ENCODE assay signal across 1 cellular context in genomic region chr1:24294757-24295371, GRCh38.
A peak's percentile ranks its signal among the peaks of the same experiment; 100 is the strongest.
TF ChIP-seq lines count a peak whose summit lies in the region.

No MANE protein-coding gene starts in this region.

TF ChIP-seq in K562, 482 proteins besides CTCF, POLR2A, EP300 and RAD21 (continued from another document):
- TF ChIP-seq, protein P1, sequence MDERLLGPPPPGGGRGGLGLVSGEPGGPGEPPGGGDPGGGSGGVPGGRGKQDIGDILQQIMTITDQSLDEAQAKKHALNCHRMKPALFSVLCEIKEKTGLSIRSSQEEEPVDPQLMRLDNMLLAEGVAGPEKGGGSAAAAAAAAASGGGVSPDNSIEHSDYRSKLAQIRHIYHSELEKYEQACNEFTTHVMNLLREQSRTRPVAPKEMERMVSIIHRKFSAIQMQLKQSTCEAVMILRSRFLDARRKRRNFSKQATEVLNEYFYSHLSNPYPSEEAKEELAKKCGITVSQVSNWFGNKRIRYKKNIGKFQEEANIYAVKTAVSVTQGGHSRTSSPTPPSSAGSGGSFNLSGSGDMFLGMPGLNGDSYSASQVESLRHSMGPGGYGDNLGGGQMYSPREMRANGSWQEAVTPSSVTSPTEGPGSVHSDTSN (CRISPR knock-in tag; IDR thresholded peaks at IDR 0.05; ENCODE audit: low read depth), result no peak
- TF ChIP-seq, protein P1 (tag; conservative IDR thresholded peaks at IDR 0.05; ENCODE audit: low read depth), result peak; percentile 26; the same call in 1 of the 2 replicates
- peak; percentile 7; the same call in 1 of the 2 replicates for TF ChIP-seq FOSL1 (tag; conservative IDR thresholded peaks at IDR 0.05)
- TF ChIP-seq CXXC5 (CRISPR knock-in tag; IDR thresholded peaks at IDR 0.05), result no peak
- no peak for TF ChIP-seq ZNF184 (CRISPR knock-in tag; IDR thresholded peaks at IDR 0.05)
- no peak for TF ChIP-seq CCNT2 (IDR thresholded peaks at IDR 0.05; ENCODE audit: borderline replicate concordance, extremely low read depth, insufficient read length, low read depth, low read length)
- TF ChIP-seq FOS (IDR thresholded peaks at IDR 0.05; ENCODE audit: extremely low read depth, insufficient read length), result no peak
- TF ChIP-seq CTBP1 (IDR thresholded peaks at IDR 0.05; ENCODE audit: borderline replicate concordance), result peak; percentile 29; the same call in 1 of the 2 replicates
- TF ChIP-seq NFE2 (IDR thresholded peaks at IDR 0.05; ENCODE audit: low read depth), result peak; percentile 75
- peak in 1 of 2 experiments; percentile 60; a peak in 1 of 4 replicates for TF ChIP-seq RCOR1 (IDR thresholded peaks at IDR 0.05; ENCODE audit: borderline replicate concordance in 1 of 2, low read depth in 2 of 2, low read length in 2 of 2)
- no peak for TF ChIP-seq KDM4B (IDR thresholded peaks at IDR 0.05; ENCODE audit: borderline replicate concordance in 2 of 2, low read depth in 1 of 2)
- peak; percentile 25 to 45; a peak in 1 of 4 replicates for TF ChIP-seq FOXK2 (conservative IDR thresholded peaks at IDR 0.05 in 1 of 2, IDR thresholded peaks at IDR 0.05 in 1 of 2; ENCODE audit: low read depth in 2 of 2)
- TF ChIP-seq, protein P2, sequence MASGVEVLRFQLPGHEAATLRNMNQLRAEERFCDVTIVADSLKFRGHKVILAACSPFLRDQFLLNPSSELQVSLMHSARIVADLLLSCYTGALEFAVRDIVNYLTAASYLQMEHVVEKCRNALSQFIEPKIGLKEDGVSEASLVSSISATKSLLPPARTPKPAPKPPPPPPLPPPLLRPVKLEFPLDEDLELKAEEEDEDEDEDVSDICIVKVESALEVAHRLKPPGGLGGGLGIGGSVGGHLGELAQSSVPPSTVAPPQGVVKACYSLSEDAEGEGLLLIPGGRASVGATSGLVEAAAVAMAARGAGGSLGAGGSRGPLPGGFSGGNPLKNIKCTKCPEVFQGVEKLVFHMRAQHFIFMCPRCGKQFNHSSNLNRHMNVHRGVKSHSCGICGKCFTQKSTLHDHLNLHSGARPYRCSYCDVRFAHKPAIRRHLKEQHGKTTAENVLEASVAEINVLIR (CRISPR knock-in tag; IDR thresholded peaks at IDR 0.05), result no peak
- no peak for TF ChIP-seq E2F3 (CRISPR knock-in tag; IDR thresholded peaks at IDR 0.05)
- no peak for TF ChIP-seq ZNF780A (CRISPR knock-in tag; IDR thresholded peaks at IDR 0.05)
- TF ChIP-seq MAFK (IDR thresholded peaks at IDR 0.05; ENCODE audit: low read length), result peak; percentile 32; the same call in 1 of the 2 replicates
- no peak for TF ChIP-seq ZNF212 (CRISPR knock-in tag; IDR thresholded peaks at IDR 0.05)
- TF ChIP-seq ZSCAN32 (CRISPR knock-in tag; IDR thresholded peaks at IDR 0.05), result no peak
- 0 out of 2 replicates have a peak, but pooled peaks have one; percentile 5 for TF ChIP-seq MAFG (tag; conservative IDR thresholded peaks at IDR 0.05)
